ENCODE assay signal across 8 cellular contexts in the genomic region with DNA sequence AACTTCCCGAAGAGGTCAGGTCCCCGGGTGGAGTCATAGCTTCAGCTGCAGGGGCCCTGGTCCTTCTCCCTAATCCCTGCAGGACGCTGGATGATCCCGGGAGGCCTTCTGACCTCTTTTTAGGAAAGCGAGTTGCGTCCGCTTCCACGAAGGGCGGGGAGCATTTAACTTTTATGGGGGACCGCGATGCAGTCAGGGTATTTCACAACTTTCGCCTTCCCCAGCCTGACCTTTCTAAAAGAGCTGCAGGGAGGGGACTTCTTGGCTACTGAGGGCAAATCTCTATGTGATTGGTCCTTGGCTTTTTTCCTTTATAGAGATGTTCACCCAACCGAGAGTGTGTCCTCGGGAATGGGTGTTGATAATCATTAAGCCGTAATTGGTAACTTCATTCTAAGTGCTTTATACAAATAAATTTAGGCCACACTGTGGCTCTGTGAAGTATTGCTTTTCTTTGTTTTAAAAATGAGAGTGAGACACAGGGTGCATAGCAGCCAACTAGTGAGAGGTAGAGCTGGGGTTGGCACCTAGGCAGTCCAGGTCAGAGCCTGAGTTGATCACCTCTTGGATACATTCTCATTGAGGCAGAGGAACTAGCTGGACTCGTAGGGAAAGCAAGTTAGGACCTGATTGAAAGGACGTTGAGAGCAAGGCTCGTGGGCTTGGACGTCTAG. TPM values are rescaled to one million over a fixed set of nuclear protein-coding genes. Genes with fewer than 3 reads are reported as not detected.
DNase-seq lines count a peak whose midpoint lies in the region; ATAC-seq and TF ChIP-seq lines count a peak whose summit lies in the region.

No MANE protein-coding gene starts in this region.

- H3K4me1 Mint-ChIP-seq in CD14-positive monocyte = peaks cover 31% of the 10 kb centered on the region
- peaks cover 21% of the 10 kb centered on the region for H3K4me1 Mint-ChIP-seq in activated T-helper 1 cell treated with anti-CD3 and anti-CD28 coated beads, Interleukin-12 subunit alpha, Interleukin-12 subunit beta, Interleukin-2, Interleukin-4 antibody, amounts not matched to agents 30 ng/mL and 10 ng/mL and 1 ng/mL, durations not matched to agents 14 hours and 24 hours and 36 hours (ENCODE audit: low read depth)

- peak; percentile 17 for TF ChIP-seq CTCF in CD14-positive monocyte (IDR thresholded peaks at IDR 0.05)

- no peak for DNase-seq in CD14-positive monocyte (ENCODE audit: low spot score)
- no peak for DNase-seq in activated T-helper 1 cell treated with anti-CD3 and anti-CD28 coated beads, Interleukin-12 subunit alpha, Interleukin-12 subunit beta, Interleukin-2, Interleukin-4 antibody, amounts not matched to agents 30 ng/mL and 10 ng/mL and 1 ng/mL, durations not matched to agents 14 hours and 24 hours and 36 hours (ENCODE audit: low spot score)
- peak in 2 of 3 donors; percentile 22 to 60 for DNase-seq in right cardiac atrium
- no peak for DNase-seq in sciatic nerve (ENCODE audit: low spot score)
- no peak for DNase-seq in cerebellum (ENCODE audit: low spot score)

- 18% methylated on average over 19 of the region's 19 CpGs for WGBS in right cardiac atrium

- H3K27me3 Mint-ChIP-seq in CD14-positive monocyte (ENCODE audit: low read depth in 3 of 3) = peaks cover 0 to 4% (median 2%) of the 10 kb centered on the region in 3 donors
- no peaks in the 10 kb centered on the region for H3K27me3 Mint-ChIP-seq in activated T-helper 1 cell treated with anti-CD3 and anti-CD28 coated beads, Interleukin-12 subunit alpha, Interleukin-12 subunit beta, Interleukin-2, Interleukin-4 antibody, amounts not matched to agents 30 ng/mL and 10 ng/mL and 1 ng/mL, durations not matched to agents 14 hours and 24 hours and 36 hours (ENCODE audit: insufficient read depth)

- peaks cover 3% of the 10 kb centered on the region for H3K4me1 ChIP-seq in right cardiac atrium (ENCODE audit: control insufficient read depth, insufficient read depth, low read length)

- intact Hi-C loops in CD14-positive monocyte (cut with micrococcal nuclease) = loop anchor here (2.0 to 10.0 kb wide), 7 partner anchors 21 to 209 kb away; a partner anchor contains a TSS
- intact Hi-C loops in activated T-helper 1 cell treated with anti-CD3 and anti-CD28 coated beads, Interleukin-12 subunit alpha, Interleukin-12 subunit beta, Interleukin-2, Interleukin-4 antibody, amounts not matched to agents 30 ng/mL and 10 ng/mL and 1 ng/mL, durations not matched to agents 14 hours and 24 hours and 36 hours (cut with micrococcal nuclease) = loop anchor here (2.0 to 5.0 kb wide), 3 partner anchors 101 to 204 kb away; a partner anchor contains a TSS
- intact Hi-C loops in right cardiac atrium (cut with DNase I) = no loop called here
- intact Hi-C loops in sciatic nerve (cut with DNase I) = no loop called here

- no peaks in the 10 kb centered on the region for H3K27me3 ChIP-seq in right cardiac atrium (ENCODE audit: control insufficient read depth, insufficient read depth)

- peak overlapping the region; percentile 93 to 99 (median 96) for H3K27ac Mint-ChIP-seq in CD14-positive monocyte
- H3K27ac Mint-ChIP-seq in activated T-helper 1 cell treated with anti-CD3 and anti-CD28 coated beads, Interleukin-12 subunit alpha, Interleukin-12 subunit beta, Interleukin-2, Interleukin-4 antibody, amounts not matched to agents 30 ng/mL and 10 ng/mL and 1 ng/mL, durations not matched to agents 14 hours and 24 hours and 36 hours = no peak overlapping the region

- H3K9me3 ChIP-seq in KOPT-K1 (ENCODE audit: insufficient read depth, low read length, poor library complexity, severe bottlenecking) (peaks cover 21% of the 10 kb centered on the region), right cardiac atrium (ENCODE audit: control insufficient read depth, low read length) (peaks cover 1% of the 10 kb centered on the region)

- H3K9me3 Mint-ChIP-seq in CD14-positive monocyte = peaks cover 29 to 71% (median 43%) of the 10 kb centered on the region in 7 donors
- H3K9me3 Mint-ChIP-seq in activated T-helper 1 cell treated with anti-CD3 and anti-CD28 coated beads, Interleukin-12 subunit alpha, Interleukin-12 subunit beta, Interleukin-2, Interleukin-4 antibody, amounts not matched to agents 30 ng/mL and 10 ng/mL and 1 ng/mL, durations not matched to agents 14 hours and 24 hours and 36 hours = peaks cover 51% of the 10 kb centered on the region

- H3K27ac ChIP-seq in KOPT-K1 (ENCODE audit: low read depth, low read length, poor library complexity, severe bottlenecking) = peak overlapping the region; percentile 67
- H3K27ac ChIP-seq in right cardiac atrium (ENCODE audit: low read length) = peak overlapping the region; percentile 42

- H3K36me3 Mint-ChIP-seq in CD14-positive monocyte = peaks cover 24 to 25% of the 10 kb centered on the region in 2 donors
- H3K36me3 Mint-ChIP-seq in activated T-helper 1 cell treated with anti-CD3 and anti-CD28 coated beads, Interleukin-12 subunit alpha, Interleukin-12 subunit beta, Interleukin-2, Interleukin-4 antibody, amounts not matched to agents 30 ng/mL and 10 ng/mL and 1 ng/mL, durations not matched to agents 14 hours and 24 hours and 36 hours (ENCODE audit: low read depth) = peaks cover 31% of the 10 kb centered on the region

- peak overlapping the region; percentile 96 to 99 for H3K4me3 Mint-ChIP-seq in CD14-positive monocyte
- H3K4me3 Mint-ChIP-seq in activated T-helper 1 cell treated with anti-CD3 and anti-CD28 coated beads, Interleukin-12 subunit alpha, Interleukin-12 subunit beta, Interleukin-2, Interleukin-4 antibody, amounts not matched to agents 30 ng/mL and 10 ng/mL and 1 ng/mL, durations not matched to agents 14 hours and 24 hours and 36 hours = peak overlapping the region; percentile 98

- peak overlapping the region; percentile 98 for H3K4me3 ChIP-seq in right cardiac atrium (ENCODE audit: low read length)

- peaks cover 24% of the 10 kb centered on the region for H3K36me3 ChIP-seq in KOPT-K1 (ENCODE audit: insufficient read depth, low read length)

- ATAC-seq in GM19324 (IDR thresholded peaks at IDR 0.05; ENCODE audit: low FRiP score, unreplicated experiment) = peak; percentile 3
- ATAC-seq in right cardiac atrium = peak; percentile 5 to 45
- ATAC-seq in sciatic nerve = peak; percentile 5
- ATAC-seq in GM18867 (IDR thresholded peaks at IDR 0.05; ENCODE audit: unreplicated experiment) = no peak

RNA-seq across cellular contexts. Expression of a gene that starts 0.8 kb away (rescaled TPM):
- 1 to 10 TPM; 1.0 to 1.3 TPM for polyA plus RNA-seq in CD14-positive monocyte
- 4.0 and 4.3 TPM in 2 replicates for total RNA-seq in activated T-helper 1 cell treated with anti-CD3 and anti-CD28 coated beads, Interleukin-12 subunit alpha, Interleukin-12 subunit beta, Interleukin-2, Interleukin-4 antibody, amounts not matched to agents 30 ng/mL and 10 ng/mL and 1 ng/mL, durations not matched to agents 14 hours and 24 hours and 36 hours
- total RNA-seq in right cardiac atrium = 1 to 10 TPM; 3.4 to 4.2 (median 3.7) TPM
- polyA plus RNA-seq in right cardiac atrium = 1.9 TPM
- 7.2 TPM for total RNA-seq in sciatic nerve
- 7.7 TPM for total RNA-seq in cerebellum

RNA-seq across cellular contexts. Expression of a gene that starts 19.6 kb away (rescaled TPM):
- polyA plus RNA-seq in CD14-positive monocyte (1 to 10 TPM; 1.2 to 1.4 TPM), right cardiac atrium (6.0 TPM)
- 5.2 and 6.5 TPM in 2 replicates for total RNA-seq in activated T-helper 1 cell treated with anti-CD3 and anti-CD28 coated beads, Interleukin-12 subunit alpha, Interleukin-12 subunit beta, Interleukin-2, Interleukin-4 antibody, amounts not matched to agents 30 ng/mL and 10 ng/mL and 1 ng/mL, durations not matched to agents 14 hours and 24 hours and 36 hours
- total RNA-seq in right cardiac atrium (10 to 100 TPM in 1 of 4 donors, 1 to 10 TPM in 3; 6.9 to 11.5 (median 7.4) TPM), sciatic nerve (9.4 TPM), cerebellum (14.5 TPM)

RNA-seq across cellular contexts. Expression of a gene that starts 21.6 kb away (rescaled TPM):
- polyA plus RNA-seq in CD14-positive monocyte (1 to 10 TPM; 1.0 to 1.1 TPM), right cardiac atrium (3.8 TPM)
- total RNA-seq in activated T-helper 1 cell treated with anti-CD3 and anti-CD28 coated beads, Interleukin-12 subunit alpha, Interleukin-12 subunit beta, Interleukin-2, Interleukin-4 antibody, amounts not matched to agents 30 ng/mL and 10 ng/mL and 1 ng/mL, durations not matched to agents 14 hours and 24 hours and 36 hours = 1.2 and 1.5 TPM in 2 replicates
- total RNA-seq in right cardiac atrium (1 to 10 TPM; 3.6 to 4.6 (median 4.0) TPM), sciatic nerve (3.1 TPM), cerebellum (8.0 TPM)

RNA-seq across cellular contexts. Expression of a gene that starts 48.2 kb away (rescaled TPM):
- polyA plus RNA-seq in CD14-positive monocyte = 1 to 10 TPM; 1.1 to 1.2 TPM
- total RNA-seq in activated T-helper 1 cell treated with anti-CD3 and anti-CD28 coated beads, Interleukin-12 subunit alpha, Interleukin-12 subunit beta, Interleukin-2, Interleukin-4 antibody, amounts not matched to agents 30 ng/mL and 10 ng/mL and 1 ng/mL, durations not matched to agents 14 hours and 24 hours and 36 hours = 0.18 TPM in 1 of 2 replicates, not detected in the other
- 1 to 10 TPM; 3.2 to 5.9 (median 4.5) TPM for total RNA-seq in right cardiac atrium
- polyA plus RNA-seq in right cardiac atrium = 3.6 TPM
- total RNA-seq in sciatic nerve = 6.0 TPM
- 10.8 TPM for total RNA-seq in cerebellum

RNA-seq across cellular contexts. Expression of a gene that starts 52.6 kb away (rescaled TPM):
- under 1 TPM in 1 of 2 donors, not detected in 1; 0.13 TPM for polyA plus RNA-seq in CD14-positive monocyte
- total RNA-seq in activated T-helper 1 cell treated with anti-CD3 and anti-CD28 coated beads, Interleukin-12 subunit alpha, Interleukin-12 subunit beta, Interleukin-2, Interleukin-4 antibody, amounts not matched to agents 30 ng/mL and 10 ng/mL and 1 ng/mL, durations not matched to agents 14 hours and 24 hours and 36 hours = 0.56 and 0.75 TPM in 2 replicates
- 1 to 10 TPM; 4.5 to 7.3 (median 5.8) TPM for total RNA-seq in right cardiac atrium
- polyA plus RNA-seq in right cardiac atrium = 2.9 TPM
- 12.2 TPM for total RNA-seq in sciatic nerve
- total RNA-seq in cerebellum = 28.4 TPM

Comparison
In these comparisons a context has a peak if more than half of its experiments do, and no peak if none do; other contexts are left out.
1. DNase-seq: peak in right cardiac atrium (2 of 3); none in CD14-positive monocyte (single experiment), activated T-helper 1 cell treated with anti-CD3 and anti-CD28 coated beads, Interleukin-12 subunit alpha, Interleukin-12 subunit beta, Interleukin-2, Interleukin-4 antibody, amounts not matched to agents 30 ng/mL and 10 ng/mL and 1 ng/mL, durations not matched to agents 14 hours and 24 hours and 36 hours (single experiment), sciatic nerve (single experiment) and cerebellum (single experiment).
2. intact Hi-C loops: an anchor here in CD14-positive monocyte (2.0 to 10.0 kb wide) and activated T-helper 1 cell treated with anti-CD3 and anti-CD28 coated beads, Interleukin-12 subunit alpha, Interleukin-12 subunit beta, Interleukin-2, Interleukin-4 antibody, amounts not matched to agents 30 ng/mL and 10 ng/mL and 1 ng/mL, durations not matched to agents 14 hours and 24 hours and 36 hours (2.0 to 5.0 kb wide); none called in right cardiac atrium and sciatic nerve.